1 cellular context compared by ENCODE assay signal in the genomic region with DNA sequence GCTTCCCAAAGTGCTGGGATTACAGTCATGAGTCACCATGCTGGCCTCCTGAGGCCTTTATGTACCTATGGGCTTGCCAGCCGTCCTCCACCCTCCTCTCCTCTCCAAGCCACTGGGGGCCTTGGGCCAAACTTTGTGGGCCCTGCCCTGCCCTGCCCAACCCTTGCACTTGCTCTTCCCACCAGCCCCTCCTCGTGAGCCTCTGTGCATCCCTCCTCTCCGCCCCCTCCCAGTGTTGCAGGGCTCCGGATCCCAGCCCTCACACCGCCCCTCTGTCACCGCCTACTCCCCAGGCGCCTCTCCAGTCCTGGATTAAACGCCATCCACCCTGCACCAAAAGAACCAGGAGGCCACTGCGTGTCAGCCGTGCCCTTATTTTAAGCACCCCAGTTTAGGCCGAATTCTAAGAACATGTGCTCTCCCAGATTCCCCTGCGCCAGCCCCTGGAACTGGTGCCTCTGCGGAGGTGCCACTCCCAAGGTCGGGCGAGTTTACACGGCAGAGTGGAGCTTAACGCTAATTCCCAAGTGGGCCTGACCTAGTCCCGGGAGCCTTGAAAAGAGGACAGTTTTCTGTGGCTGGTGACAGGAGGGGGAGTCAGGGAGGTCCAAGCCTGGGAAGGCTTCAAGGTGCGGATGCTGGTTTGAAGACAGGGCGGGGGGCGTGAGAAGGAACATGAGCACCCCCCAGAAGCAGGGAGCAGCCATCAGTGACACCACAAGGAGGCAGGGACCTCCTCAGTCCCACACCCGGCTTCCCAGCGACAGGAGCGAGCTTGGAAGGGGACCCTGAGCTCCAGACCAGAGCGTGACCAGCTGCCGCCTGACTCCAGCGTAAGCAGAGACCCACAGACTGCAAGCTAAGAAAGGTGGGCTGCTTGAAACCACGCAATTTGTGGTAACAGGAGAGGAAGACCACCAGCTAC.
TF ChIP-seq lines count a peak whose summit lies in the region.

No MANE protein-coding gene starts in this region.

TF ChIP-seq in IMR-90, 13 proteins besides CTCF, POLR2A, EP300 and RAD21:
- TF ChIP-seq USF2 (IDR thresholded peaks at IDR 0.05; ENCODE audit: low read depth, low read length) (no peak), SMC3 (IDR thresholded peaks at IDR 0.05; ENCODE audit: low read depth, low read length) (no peak), RCOR1 (IDR thresholded peaks at IDR 0.05; ENCODE audit: insufficient replicate concordance, low read length) (no peak), MXI1 (IDR thresholded peaks at IDR 0.05; ENCODE audit: borderline replicate concordance, low read depth, low read length) (no peak), CHD1 (IDR thresholded peaks at IDR 0.05; ENCODE audit: low read depth, low read length) (no peak), FOS (IDR thresholded peaks at IDR 0.05; ENCODE audit: low read depth, low read length) (no peak), CEBPB (IDR thresholded peaks at IDR 0.05; ENCODE audit: low read depth, low read length) (no peak), MAFK (IDR thresholded peaks at IDR 0.05; ENCODE audit: low read depth, low read length) (no peak), ELK1 (IDR thresholded peaks at IDR 0.05; ENCODE audit: borderline replicate concordance, low read depth, low read length) (no peak), NFE2L2 (IDR thresholded peaks at IDR 0.05; ENCODE audit: low read depth, low read length) (no peak), MAZ (IDR thresholded peaks at IDR 0.05; ENCODE audit: borderline replicate concordance, low read depth, low read length) (no peak), BHLHE40 (IDR thresholded peaks at IDR 0.05; ENCODE audit: low read depth, low read length) (no peak), RFX5 (IDR thresholded peaks at IDR 0.05; ENCODE audit: low read depth, low read length) (no peak)
TF ChIP-seq in IMR-90: peak in this region for 0.
